15 cellular contexts compared by ENCODE assay signal in genomic region chr1:150371110-150371509, GRCh38. TPM values are rescaled to one million over a fixed set of nuclear protein-coding genes. Genes with fewer than 3 reads are reported as not detected.
DNase-seq lines count a peak whose midpoint lies in the region; ATAC-seq and TF ChIP-seq lines count a peak whose summit lies in the region.
"Had no signal": no experiment of that assay in that cellular context is flagged by ENCODE, and none has a peak within 500 bp of the region (broad histone marks: within the 10 kb centered on the region; RNA-seq: fewer than 3 reads in every experiment).

No MANE protein-coding gene starts in this region.

- no peak for ATAC-seq in CD8-positive, alpha-beta T cell
- no peak for ATAC-seq in naive thymus-derived CD8-positive, alpha-beta T cell
- no peak for ATAC-seq in GM21717 (IDR thresholded peaks at IDR 0.05; ENCODE audit: unreplicated experiment)

- no peak overlapping the region for H3K4me3 Mint-ChIP-seq in activated T-cell treated with anti-CD3 and anti-CD28 coated beads, Interleukin-2, amount 50 U/mL, for 24 hours
- H3K4me3 Mint-ChIP-seq in CD8-positive, alpha-beta T cell = peak overlapping the region; percentile 23
- peak overlapping the region; percentile 0 for H3K4me3 Mint-ChIP-seq in activated T-helper 1 cell treated with anti-CD3 and anti-CD28 coated beads, Interleukin-12 subunit alpha, Interleukin-12 subunit beta, Interleukin-2, Interleukin-4 antibody, amounts not matched to agents 30 ng/mL and 10 ng/mL and 1 ng/mL, durations not matched to agents 14 hours and 24 hours and 36 hours
- H3K4me3 Mint-ChIP-seq in naive thymus-derived CD8-positive, alpha-beta T cell = peak overlapping the region in 7 of 10 donors; percentile 26 to 65 (median 45)

- intact Hi-C loops in CD8-positive, alpha-beta T cell (cut with DNase I, micrococcal nuclease) = loop anchor here (5.0 kb wide), 3 partner anchors 36 to 61 kb away; no protein-coding TSS in a partner anchor
- intact Hi-C loops in activated T-helper 1 cell treated with anti-CD3 and anti-CD28 coated beads, Interleukin-12 subunit alpha, Interleukin-12 subunit beta, Interleukin-2, Interleukin-4 antibody, amounts not matched to agents 30 ng/mL and 10 ng/mL and 1 ng/mL, durations not matched to agents 14 hours and 24 hours and 36 hours (cut with micrococcal nuclease) = no loop called here

- H3K27ac ChIP-seq in CD8-positive, alpha-beta T cell (ENCODE audit: low read depth, low read length) = no peak overlapping the region
- H3K27ac ChIP-seq: PC-9 had no signal

- no peaks in the 10 kb centered on the region for H3K9me3 Mint-ChIP-seq in activated T-cell treated with anti-CD3 and anti-CD28 coated beads, Interleukin-2, amount 50 U/mL, for 24 hours
- no peaks in the 10 kb centered on the region for H3K9me3 Mint-ChIP-seq in CD8-positive, alpha-beta T cell
- no peaks in the 10 kb centered on the region for H3K9me3 Mint-ChIP-seq in activated T-helper 1 cell treated with anti-CD3 and anti-CD28 coated beads, Interleukin-12 subunit alpha, Interleukin-12 subunit beta, Interleukin-2, Interleukin-4 antibody, amounts not matched to agents 30 ng/mL and 10 ng/mL and 1 ng/mL, durations not matched to agents 14 hours and 24 hours and 36 hours
- no peaks in the 10 kb centered on the region for H3K9me3 Mint-ChIP-seq in naive thymus-derived CD8-positive, alpha-beta T cell
- H3K9me3 Mint-ChIP-seq: CD8-positive, alpha-beta memory T cell had no signal

- H3K27me3 Mint-ChIP-seq in activated T-cell treated with anti-CD3 and anti-CD28 coated beads, Interleukin-2, amount 50 U/mL, for 24 hours = no peaks in the 10 kb centered on the region
- H3K27me3 Mint-ChIP-seq in CD8-positive, alpha-beta T cell (ENCODE audit: low read depth) = no peaks in the 10 kb centered on the region
- no peaks in the 10 kb centered on the region for H3K27me3 Mint-ChIP-seq in activated T-helper 1 cell treated with anti-CD3 and anti-CD28 coated beads, Interleukin-12 subunit alpha, Interleukin-12 subunit beta, Interleukin-2, Interleukin-4 antibody, amounts not matched to agents 30 ng/mL and 10 ng/mL and 1 ng/mL, durations not matched to agents 14 hours and 24 hours and 36 hours (ENCODE audit: insufficient read depth)
- no peaks in the 10 kb centered on the region for H3K27me3 Mint-ChIP-seq in naive thymus-derived CD8-positive, alpha-beta T cell
- H3K27me3 Mint-ChIP-seq: CD8-positive, alpha-beta memory T cell had no signal

- POLR2A ChIA-PET in CD8-positive, alpha-beta T cell (lab: Charles Lee) = interaction anchor here (0.7 to 1.0 kb wide), 2 partner anchors 363 to 1400 kb away, joined by 3 read pairs; no protein-coding TSS in a partner anchor
- POLR2A ChIA-PET in naive thymus-derived CD8-positive, alpha-beta T cell (lab: Charles Lee) = interaction anchor here (0.9 to 1.6 kb wide), 2 partner anchors 10 to 14 kb away, joined by 4 to 5 read pairs; no protein-coding TSS in a partner anchor

- no peak overlapping the region for H3K4me3 ChIP-seq in CD8-positive, alpha-beta T cell (ENCODE audit: low read depth, low read length)
- H3K4me3 ChIP-seq: PC-9 had no signal

- no peak for TF ChIP-seq CTCF in CD8-positive, alpha-beta T cell (IDR thresholded peaks at IDR 0.05)

- H3K4me1 Mint-ChIP-seq in activated T-cell treated with anti-CD3 and anti-CD28 coated beads, Interleukin-2, amount 50 U/mL, for 24 hours (ENCODE audit: low read depth) = peaks cover 81% of the 10 kb centered on the region
- peaks cover 79% of the 10 kb centered on the region for H3K4me1 Mint-ChIP-seq in CD8-positive, alpha-beta T cell (ENCODE audit: low read depth)
- H3K4me1 Mint-ChIP-seq in activated T-helper 1 cell treated with anti-CD3 and anti-CD28 coated beads, Interleukin-12 subunit alpha, Interleukin-12 subunit beta, Interleukin-2, Interleukin-4 antibody, amounts not matched to agents 30 ng/mL and 10 ng/mL and 1 ng/mL, durations not matched to agents 14 hours and 24 hours and 36 hours (ENCODE audit: low read depth) = peaks cover 63% of the 10 kb centered on the region
- H3K4me1 Mint-ChIP-seq in naive thymus-derived CD8-positive, alpha-beta T cell = peaks cover 35 to 84% (median 81%) of the 10 kb centered on the region in 4 donors

- CTCF ChIA-PET in CD8-positive, alpha-beta T cell (lab: Charles Lee) = interaction anchor here (0.6 to 0.9 kb wide), 3 partner anchors 66 to 653 kb away, joined by 3 to 4 read pairs (median 4); no protein-coding TSS in a partner anchor

- H3K4me1 ChIP-seq in CD8-positive, alpha-beta T cell (ENCODE audit: insufficient read depth, low read length) = peaks cover 61% of the 10 kb centered on the region

- no peaks in the 10 kb centered on the region for H3K9me3 ChIP-seq in CD8-positive, alpha-beta T cell (ENCODE audit: low read length)

- H3K36me3 ChIP-seq in CD8-positive, alpha-beta T cell (ENCODE audit: insufficient read depth, low read length) = no peaks in the 10 kb centered on the region

- DNase-seq in activated T-cell treated with anti-CD3 and anti-CD28 coated beads, Interleukin-2, amount 50 U/mL, for 24 hours = no peak
- DNase-seq in activated T-cell treated with anti-CD3 and anti-CD28 coated beads, Interleukin-2, amount 50 U/mL, for 48 hours = no peak
- no peak for DNase-seq in CD8-positive, alpha-beta T cell
- DNase-seq in activated T-helper 1 cell treated with anti-CD3 and anti-CD28 coated beads, Interleukin-12 subunit alpha, Interleukin-12 subunit beta, Interleukin-2, Interleukin-4 antibody, amounts not matched to agents 30 ng/mL and 10 ng/mL and 1 ng/mL, durations not matched to agents 14 hours and 24 hours and 36 hours (ENCODE audit: low spot score) = no peak
- no peak for DNase-seq in naive thymus-derived CD8-positive, alpha-beta T cell
- no peak for DNase-seq in NCI-H1436 treated with DMSO at 0.1 percent for 48 hours (lab: John Stamatoyannopoulos, UW)
- DNase-seq: ACHN; CD8-positive, alpha-beta memory T cell; GF-D8; GOT3; NCI-H1048; NCI-H2227 treated with DMSO at 0.1 percent for 48 hours; NCI-H526 treated with DMSO at 0.1 percent for 48 hours; PC-9 had no signal

- H3K27me3 ChIP-seq in CD8-positive, alpha-beta T cell (ENCODE audit: insufficient read depth, low read length) = no peaks in the 10 kb centered on the region

- peaks cover 25% of the 10 kb centered on the region for H3K36me3 Mint-ChIP-seq in activated T-cell treated with anti-CD3 and anti-CD28 coated beads, Interleukin-2, amount 50 U/mL, for 24 hours (ENCODE audit: low read depth)
- H3K36me3 Mint-ChIP-seq in CD8-positive, alpha-beta T cell = peaks cover 17% of the 10 kb centered on the region
- peaks cover 16% of the 10 kb centered on the region for H3K36me3 Mint-ChIP-seq in activated T-helper 1 cell treated with anti-CD3 and anti-CD28 coated beads, Interleukin-12 subunit alpha, Interleukin-12 subunit beta, Interleukin-2, Interleukin-4 antibody, amounts not matched to agents 30 ng/mL and 10 ng/mL and 1 ng/mL, durations not matched to agents 14 hours and 24 hours and 36 hours (ENCODE audit: low read depth)
- H3K36me3 Mint-ChIP-seq in naive thymus-derived CD8-positive, alpha-beta T cell = peaks cover 0 to 13% (median 0%) of the 10 kb centered on the region in 3 donors

- H3K27ac Mint-ChIP-seq in activated T-cell treated with anti-CD3 and anti-CD28 coated beads, Interleukin-2, amount 50 U/mL, for 24 hours = peak overlapping the region; percentile 56
- no peak overlapping the region for H3K27ac Mint-ChIP-seq in CD8-positive, alpha-beta T cell
- no peak overlapping the region for H3K27ac Mint-ChIP-seq in activated T-helper 1 cell treated with anti-CD3 and anti-CD28 coated beads, Interleukin-12 subunit alpha, Interleukin-12 subunit beta, Interleukin-2, Interleukin-4 antibody, amounts not matched to agents 30 ng/mL and 10 ng/mL and 1 ng/mL, durations not matched to agents 14 hours and 24 hours and 36 hours
- peak overlapping the region in 5 of 10 donors; percentile 0 to 70 (median 15) for H3K27ac Mint-ChIP-seq in naive thymus-derived CD8-positive, alpha-beta T cell

RNA-seq across cellular contexts. Expression of gene RPRD2, which starts 7.2 kb away (rescaled TPM):
- total RNA-seq in CD8-positive, alpha-beta T cell = 10 to 100 TPM; 31.8 to 35.0 TPM
- total RNA-seq in activated T-helper 1 cell treated with anti-CD3 and anti-CD28 coated beads, Interleukin-12 subunit alpha, Interleukin-12 subunit beta, Interleukin-2, Interleukin-4 antibody, amounts not matched to agents 30 ng/mL and 10 ng/mL and 1 ng/mL, durations not matched to agents 14 hours and 24 hours and 36 hours = 24.4 and 24.7 TPM in 2 replicates
- total RNA-seq in naive thymus-derived CD8-positive, alpha-beta T cell = 10 to 100 TPM; 64.1 to 65.1 TPM
- 10 to 100 TPM; 22.5 to 40.5 (median 31.6) TPM for polyA plus RNA-seq in naive thymus-derived CD8-positive, alpha-beta T cell

RNA-seq across cellular contexts. Expression of gene PRPF3, which starts 49.8 kb away (rescaled TPM):
- total RNA-seq in CD8-positive, alpha-beta T cell = 100 to 1,000 TPM; 146 to 148 TPM
- 92.7 and 98.5 TPM in 2 replicates for total RNA-seq in activated T-helper 1 cell treated with anti-CD3 and anti-CD28 coated beads, Interleukin-12 subunit alpha, Interleukin-12 subunit beta, Interleukin-2, Interleukin-4 antibody, amounts not matched to agents 30 ng/mL and 10 ng/mL and 1 ng/mL, durations not matched to agents 14 hours and 24 hours and 36 hours
- total RNA-seq in naive thymus-derived CD8-positive, alpha-beta T cell = 100 to 1,000 TPM; 181 to 207 TPM
- polyA plus RNA-seq in naive thymus-derived CD8-positive, alpha-beta T cell = 10 to 100 TPM in 2 of 3 donors, 1 to 10 TPM in 1; 9.8 to 23.8 (median 15.1) TPM
